19 cellular contexts compared by ENCODE assay signal in the genomic region with DNA sequence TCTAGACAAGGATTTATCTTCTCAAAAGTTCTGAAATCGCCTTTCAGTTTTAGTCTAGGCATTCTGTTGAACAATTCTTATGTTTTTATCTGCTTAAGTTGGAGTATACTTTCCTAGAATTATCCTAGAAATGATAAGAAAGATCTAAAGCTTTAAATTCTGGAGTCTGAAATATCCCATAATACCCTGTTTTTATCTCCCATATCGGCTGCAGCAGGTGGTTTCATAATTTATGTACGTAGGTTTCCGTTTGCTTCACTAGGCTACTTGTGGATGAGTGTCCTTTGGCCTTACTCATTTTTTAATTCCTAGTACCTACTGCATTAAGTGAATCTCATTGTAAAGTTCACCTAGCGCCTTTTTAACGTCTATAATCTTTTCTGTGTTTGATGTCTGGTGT. TPM values are rescaled to one million over a fixed set of nuclear protein-coding genes. Genes with fewer than 3 reads are reported as not detected.
A peak's percentile ranks its signal among the peaks of the same experiment; 100 is the strongest.
DNase-seq lines count a peak whose midpoint lies in the region; ATAC-seq and TF ChIP-seq lines count a peak whose summit lies in the region.
"Had no signal": no experiment of that assay in that cellular context is flagged by ENCODE, and none has a peak within 500 bp of the region (broad histone marks: within the 10 kb centered on the region; RNA-seq: fewer than 3 reads in every experiment).

No MANE protein-coding gene starts in this region.

- CTCF ChIA-PET in CD4-positive, alpha-beta T cell (lab: Charles Lee), result interaction anchor here (4.3 kb wide), 1 partner anchor 12 kb away, joined by 28 read pairs; no protein-coding TSS in a partner anchor

- no peaks in the 10 kb centered on the region for H3K9me3 ChIP-seq in CD4-positive, alpha-beta T cell (ENCODE audit: control insufficient read depth, low read length)
- H3K9me3 ChIP-seq: A549, HAP-1 had no signal

- peaks cover 3% of the 10 kb centered on the region for H3K9me3 Mint-ChIP-seq in activated T-cell treated with anti-CD3 and anti-CD28 coated beads, Interleukin-2, amount 50 U/mL, for 4 hours
- peaks cover 2% of the 10 kb centered on the region for H3K9me3 Mint-ChIP-seq in CD4-positive, alpha-beta T cell
- H3K9me3 Mint-ChIP-seq in naive B cell, result peaks cover 0 to 5% (median 1%) of the 10 kb centered on the region in 7 donors

- DNase-seq in activated T-cell treated with anti-CD3 and anti-CD28 coated beads, Interleukin-2, amount 50 U/mL, for 4 hours, result no peak
- DNase-seq in activated T-cell treated with anti-CD3 and anti-CD28 coated beads for 4 hours, result no peak
- no peak for DNase-seq in CD4-positive, alpha-beta T cell
- DNase-seq in naive B cell, result no peak
- DNase-seq in NCI-H1436 treated with DMSO at 0.1 percent for 48 hours (lab: John Stamatoyannopoulos, UW), result no peak
- DNase-seq in NCI-H446 (lab: John Stamatoyannopoulos, UW), result no peak
- DNase-seq: DMS79 treated with DMSO at 0.1 percent for 48 hours, MM.1S, NCI-H1092, NCI-H146, NCI-H2081, NCI-H2171 treated with DMSO at 0.1 percent for 48 hours, NCI-H446 treated with DMSO at 0.1 percent for 48 hours, Right ventricle myocardium superior had no signal

- H3K27me3 ChIP-seq in CD4-positive, alpha-beta T cell (ENCODE audit: control insufficient read depth, insufficient read depth, low read length), result no peaks in the 10 kb centered on the region
- H3K27me3 ChIP-seq: BLaER1 treated with 17β-estradiol and CSF1 and Interleukin-3, amounts not matched to agents 10 nM and 100 nM had no signal

- no peak for TF ChIP-seq CTCF in CD4-positive, alpha-beta T cell (IDR thresholded peaks at IDR 0.05)
- TF ChIP-seq CTCF in VCaP (conservative IDR thresholded peaks at IDR 0.05), result no peak

- H3K36me3 Mint-ChIP-seq in activated T-cell treated with anti-CD3 and anti-CD28 coated beads, Interleukin-2, amount 50 U/mL, for 4 hours (ENCODE audit: insufficient read depth), result peaks cover 8% of the 10 kb centered on the region
- peaks cover 16% of the 10 kb centered on the region for H3K36me3 Mint-ChIP-seq in CD4-positive, alpha-beta T cell (ENCODE audit: low read depth)
- H3K36me3 Mint-ChIP-seq in naive B cell, result peaks cover 4 to 7% of the 10 kb centered on the region in 2 donors

- peak overlapping the region; percentile 19 for H3K27ac Mint-ChIP-seq in CD4-positive, alpha-beta T cell
- peak overlapping the region; percentile 16 to 86 (median 62) for H3K27ac Mint-ChIP-seq in naive B cell

- peaks cover 70% of the 10 kb centered on the region for H3K4me1 Mint-ChIP-seq in activated T-cell treated with anti-CD3 and anti-CD28 coated beads, Interleukin-2, amount 50 U/mL, for 4 hours (ENCODE audit: low read depth)
- peaks cover 73% of the 10 kb centered on the region for H3K4me1 Mint-ChIP-seq in CD4-positive, alpha-beta T cell (ENCODE audit: low read depth)
- peaks cover 59 to 77% (median 71%) of the 10 kb centered on the region in 3 donors for H3K4me1 Mint-ChIP-seq in naive B cell

- intact Hi-C loops in CD4-positive, alpha-beta T cell (cut with DNase I, micrococcal nuclease), result no loop called here

- POLR2A ChIA-PET in CD4-positive, alpha-beta T cell (lab: Charles Lee), result interaction anchor here (0.7 kb wide), 1 partner anchor 14 kb away, joined by 3 read pairs; no protein-coding TSS in a partner anchor

- H3K27me3 Mint-ChIP-seq in activated T-cell treated with anti-CD3 and anti-CD28 coated beads, Interleukin-2, amount 50 U/mL, for 4 hours (ENCODE audit: low read depth), result no peaks in the 10 kb centered on the region
- no peaks in the 10 kb centered on the region for H3K27me3 Mint-ChIP-seq in CD4-positive, alpha-beta T cell
- H3K27me3 Mint-ChIP-seq in naive B cell, result no peaks in the 10 kb centered on the region

- H3K27ac ChIP-seq in CD4-positive, alpha-beta T cell (ENCODE audit: low read depth, low read length), result no peak overlapping the region
- peak overlapping the region; percentile 60 for H3K27ac ChIP-seq in VCaP
- H3K27ac ChIP-seq: A549; BLaER1 treated with 17β-estradiol and CSF1 and Interleukin-3, amounts not matched to agents 10 nM and 100 nM had no signal

- peak overlapping the region; percentile 1 for H3K4me3 Mint-ChIP-seq in activated T-cell treated with anti-CD3 and anti-CD28 coated beads, Interleukin-2, amount 50 U/mL, for 4 hours
- no peak overlapping the region for H3K4me3 Mint-ChIP-seq in CD4-positive, alpha-beta T cell
- H3K4me3 Mint-ChIP-seq in naive B cell, result peak overlapping the region in 3 of 8 donors; percentile 4 to 26 (median 20)

- peak; percentile 23 to 36 for ATAC-seq in activated T-cell treated with anti-CD3 and anti-CD28 coated beads, Interleukin-2, amount 50 U/mL, for 4 hours
- no peak for ATAC-seq in CD4-positive, alpha-beta T cell (ENCODE audit: poor library complexity)
- ATAC-seq in naive B cell (ENCODE audit: low read depth in 2 of 2), result no peak
- ATAC-seq in HG03571 (IDR thresholded peaks at IDR 0.05; ENCODE audit: unreplicated experiment), result no peak
- ATAC-seq: A549 had no signal

RNA-seq across cellular contexts. Expression of a gene that starts 58.5 kb away (rescaled TPM):
- total RNA-seq in activated T-cell treated with anti-CD3 and anti-CD28 coated beads, Interleukin-2, amount 50 U/mL, for 4 hours, result 10 to 100 TPM; 58.7 to 69.8 (median 68.4) TPM
- 10 to 100 TPM; 77.5 to 77.8 TPM for total RNA-seq in CD4-positive, alpha-beta T cell
- 10 to 100 TPM in 5 of 6 donors, 1 to 10 TPM in 1; 9.7 to 41.3 (median 29.6) TPM for polyA plus RNA-seq in naive B cell (ENCODE audit: low read depth in 6 of 6)

Comparison
In these comparisons a context has a peak if more than half of its experiments do, and no peak if none do; other contexts are left out.
1. ATAC-seq: peak in activated T-cell treated with anti-CD3 and anti-CD28 coated beads, Interleukin-2, amount 50 U/mL, for 4 hours (2 of 2); none in CD4-positive, alpha-beta T cell (single experiment), naive B cell (0 of 2) and HG03571 (single experiment).